ENCODE assay signal across 1 cellular context in genomic region chr6:18034798-18035202, GRCh38.
A peak's percentile ranks its signal among the peaks of the same experiment; 100 is the strongest.
TF ChIP-seq lines count a peak whose summit lies in the region.

No MANE protein-coding gene starts in this region.

TF ChIP-seq in HepG2, 621 proteins besides CTCF, POLR2A, EP300 and RAD21 (continued from another document and continues in another):
- TF ChIP-seq ZNF318 (CRISPR knock-in tag; IDR thresholded peaks at IDR 0.05), result no peak
- no peak for TF ChIP-seq MED13 (CRISPR knock-in tag; IDR thresholded peaks at IDR 0.05)
- no peak for TF ChIP-seq STAG1 (CRISPR knock-in tag; IDR thresholded peaks at IDR 0.05)
- no peak for TF ChIP-seq ZNF841 (CRISPR knock-in tag; IDR thresholded peaks at IDR 0.05; ENCODE audit: borderline replicate concordance)
- TF ChIP-seq ETS1 (CRISPR knock-in tag; IDR thresholded peaks at IDR 0.05), result no peak
- TF ChIP-seq MXI1 (IDR thresholded peaks at IDR 0.05; ENCODE audit: borderline replicate concordance, low read depth, low read length), result no peak
- no peak for TF ChIP-seq HNRNPH1 (optimal IDR thresholded peaks at IDR 0.05; ENCODE audit: low read depth, low read length)
- no peak for TF ChIP-seq STAT5B (CRISPR knock-in tag; IDR thresholded peaks at IDR 0.05)
- no peak for TF ChIP-seq MLLT10 (CRISPR knock-in tag; IDR thresholded peaks at IDR 0.05)
- TF ChIP-seq USF2 (IDR thresholded peaks at IDR 0.05; ENCODE audit: low read depth, low read length), result no peak
- no peak for TF ChIP-seq USF2 (CRISPR knock-in tag; IDR thresholded peaks at IDR 0.05; ENCODE audit: borderline replicate concordance)
- no peak for TF ChIP-seq ZNF180 (CRISPR knock-in tag; IDR thresholded peaks at IDR 0.05; ENCODE audit: borderline replicate concordance, low read depth)
- TF ChIP-seq KLF16 (CRISPR knock-in tag; IDR thresholded peaks at IDR 0.05), result peak in 1 of 2 experiments; percentile 39; a peak in 1 of 4 replicates
- no peak for TF ChIP-seq ZNF414 (CRISPR knock-in tag; IDR thresholded peaks at IDR 0.05)
- no peak for TF ChIP-seq KLF6 (CRISPR knock-in tag; IDR thresholded peaks at IDR 0.05)
- 0 out of 2 replicates have a peak, but pooled peaks have one; percentile 35 for TF ChIP-seq RARA (CRISPR knock-in tag; IDR thresholded peaks at IDR 0.05)
- no peak for TF ChIP-seq NFE2L1 (CRISPR knock-in tag; IDR thresholded peaks at IDR 0.05; ENCODE audit: borderline replicate concordance)
- no peak for TF ChIP-seq TIGD3 (CRISPR knock-in tag; IDR thresholded peaks at IDR 0.05; ENCODE audit: borderline replicate concordance)
- TF ChIP-seq E2F2 (CRISPR knock-in tag; IDR thresholded peaks at IDR 0.05; ENCODE audit: borderline replicate concordance), result no peak
- TF ChIP-seq ZNF207 (IDR thresholded peaks at IDR 0.05; ENCODE audit: borderline replicate concordance), result no peak
- TF ChIP-seq ZNF317 (CRISPR knock-in tag; IDR thresholded peaks at IDR 0.05), result no peak
- no peak for TF ChIP-seq SIN3A (IDR thresholded peaks at IDR 0.05; ENCODE audit: borderline replicate concordance, low read depth, low read length)
- TF ChIP-seq ZNF337 (CRISPR knock-in tag; IDR thresholded peaks at IDR 0.05; ENCODE audit: borderline replicate concordance, low read depth), result no peak
- peak; percentile 60; the same call in 1 of the 2 replicates for TF ChIP-seq ZNF605 (CRISPR knock-in tag; IDR thresholded peaks at IDR 0.05)
- TF ChIP-seq ZNF530 (CRISPR knock-in tag; IDR thresholded peaks at IDR 0.05; ENCODE audit: low read depth), result no peak
- TF ChIP-seq ZNF782 (CRISPR knock-in tag; IDR thresholded peaks at IDR 0.05; ENCODE audit: borderline replicate concordance), result no peak
- TF ChIP-seq ZNF367 (CRISPR knock-in tag; IDR thresholded peaks at IDR 0.05; ENCODE audit: borderline replicate concordance), result no peak
- TF ChIP-seq PAX8 (CRISPR knock-in tag; IDR thresholded peaks at IDR 0.05; ENCODE audit: borderline replicate concordance), result no peak
- no peak for TF ChIP-seq NFRKB (IDR thresholded peaks at IDR 0.05)
- no peak for TF ChIP-seq SP5 (CRISPR knock-in tag; IDR thresholded peaks at IDR 0.05; ENCODE audit: borderline replicate concordance, low read depth)
- TF ChIP-seq ZNF33B (CRISPR knock-in tag; IDR thresholded peaks at IDR 0.05), result no peak
- no peak for TF ChIP-seq ZNF766 (CRISPR knock-in tag; IDR thresholded peaks at IDR 0.05; ENCODE audit: borderline replicate concordance)
- no peak for TF ChIP-seq ZFP90 (CRISPR knock-in tag; IDR thresholded peaks at IDR 0.05; ENCODE audit: borderline replicate concordance)
- TF ChIP-seq MED8 (CRISPR knock-in tag; IDR thresholded peaks at IDR 0.05; ENCODE audit: insufficient replicate concordance), result no peak
- no peak for TF ChIP-seq TOE1 (CRISPR knock-in tag; IDR thresholded peaks at IDR 0.05)
- peak; percentile 16; the same call in 1 of the 2 replicates for TF ChIP-seq THAP11 (CRISPR knock-in tag; IDR thresholded peaks at IDR 0.05)
- 0 out of 2 replicates have a peak, but pooled peaks have one; percentile 19 for TF ChIP-seq FOXK1 (CRISPR knock-in tag; IDR thresholded peaks at IDR 0.05; ENCODE audit: borderline replicate concordance, low read depth)
- no peak; the same call in 1 of the 2 replicates for TF ChIP-seq MYC (CRISPR knock-in tag; IDR thresholded peaks at IDR 0.05; ENCODE audit: borderline replicate concordance)
- no peak for TF ChIP-seq ZNF136 (CRISPR knock-in tag; IDR thresholded peaks at IDR 0.05; ENCODE audit: low read depth)
- no peak for TF ChIP-seq ZNF558 (CRISPR knock-in tag; IDR thresholded peaks at IDR 0.05; ENCODE audit: borderline replicate concordance)
- no peak; the same call in 1 of the 2 replicates for TF ChIP-seq DMTF1 (CRISPR knock-in tag; IDR thresholded peaks at IDR 0.05)
- TF ChIP-seq ZNF496 (CRISPR knock-in tag; IDR thresholded peaks at IDR 0.05; ENCODE audit: insufficient replicate concordance), result no peak
- no peak for TF ChIP-seq TBP (CRISPR knock-in tag; IDR thresholded peaks at IDR 0.05)
- TF ChIP-seq PBX3 (CRISPR knock-in tag; IDR thresholded peaks at IDR 0.05; ENCODE audit: borderline replicate concordance), result no peak
- TF ChIP-seq ZFP36L1 (CRISPR knock-in tag; IDR thresholded peaks at IDR 0.05), result no peak
- no peak for TF ChIP-seq NR2C2 (CRISPR knock-in tag; IDR thresholded peaks at IDR 0.05; ENCODE audit: borderline replicate concordance)
- TF ChIP-seq CBFB (CRISPR knock-in tag; IDR thresholded peaks at IDR 0.05), result no peak
- TF ChIP-seq ZFP36 (IDR thresholded peaks at IDR 0.05; ENCODE audit: borderline replicate concordance, low read depth, low read length, partially characterized antibody), result no peak
